ENCODE assay signal across 18 cellular contexts in the genomic region with DNA sequence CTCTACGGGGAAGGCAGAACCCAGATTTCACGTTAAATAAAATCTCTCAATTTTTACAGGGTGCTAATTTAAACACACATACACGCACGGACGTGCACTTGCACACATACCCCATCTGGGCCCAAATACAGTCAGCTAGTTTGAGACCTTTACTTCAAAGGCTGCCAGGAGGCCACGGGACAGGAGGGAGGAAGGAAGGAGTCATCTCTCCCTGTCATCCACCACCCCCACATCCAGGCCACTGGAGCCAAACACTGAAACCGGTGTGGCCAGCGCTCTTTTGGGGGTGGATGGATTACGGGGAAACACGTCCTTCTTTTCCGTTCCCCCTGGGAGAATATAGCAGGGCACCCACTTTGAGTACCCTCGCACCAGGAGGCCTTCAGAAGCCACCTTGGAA.
"Had no signal": no experiment of that assay in that cellular context is flagged by ENCODE, and none has a peak within 500 bp of the region (broad histone marks: within the 10 kb centered on the region; RNA-seq: fewer than 3 reads in every experiment).

No MANE protein-coding gene starts in this region.

- DNase-seq: activated CD4-positive, alpha-beta T cell treated with anti-CD3 and anti-CD28 coated beads, Interleukin-2, amount 10 ng/mL, durations not matched to agents 24 days and 14 days; activated CD4-positive, alpha-beta T cell treated with anti-CD3 and anti-CD28 coated beads, Interleukin-2, amount 50 U/mL, for 48 hours; activated CD4-positive, CD25-positive, alpha-beta regulatory T cell treated with anti-CD3 and anti-CD28 coated beads, Interleukin-2, amount 50 U/mL, for 72 hours; activated CD8-positive, alpha-beta memory T cell treated with anti-CD3 and anti-CD28 coated beads for 24 hours; activated effector memory CD4-positive, alpha-beta T cell treated with anti-CD3 and anti-CD28 coated beads, Interleukin-2, amount 50 U/mL, for 16 hours; activated naive CD4-positive, alpha-beta T cell treated with Interleukin-2 at 50 U/mL for 16 hours; activated naive CD8-positive, alpha-beta T cell treated with anti-CD3 and anti-CD28 coated beads, Interleukin-2, amount 50 U/mL, for 24 hours; activated T-cell treated with anti-CD3 and anti-CD28 coated beads, Interleukin-2, amount 50 U/mL, for 4 hours; Karpas-422; MM.1S; NCI-H1105; NCI-H1436; NCI-H187; NCI-H2081 treated with DMSO at 0.1 percent for 48 hours; NCI-H446 had no signal

- H3K9me3 Mint-ChIP-seq: activated CD4-positive, alpha-beta T cell treated with anti-CD3 and anti-CD28 coated beads, Interleukin-2, amount 10 ng/mL, durations not matched to agents 24 days and 14 days; activated naive CD4-positive, alpha-beta T cell treated with anti-CD3 and anti-CD28 coated beads, Interleukin-2, amount 50 U/mL, for 72 hours had no signal

- ATAC-seq: activated naive CD4-positive, alpha-beta T cell treated with anti-CD3 and anti-CD28 coated beads, Interleukin-2, amount 50 U/mL, for 72 hours; activated naive CD8-positive, alpha-beta T cell treated with anti-CD3 and anti-CD28 coated beads, Interleukin-2, amount 50 U/mL, for 24 hours; activated T-cell treated with anti-CD3 and anti-CD28 coated beads, Interleukin-2, amount 50 U/mL, for 4 hours had no signal

- H3K27ac Mint-ChIP-seq: activated CD4-positive, alpha-beta T cell treated with anti-CD3 and anti-CD28 coated beads, Interleukin-2, amount 10 ng/mL, durations not matched to agents 24 days and 14 days; activated naive CD4-positive, alpha-beta T cell treated with anti-CD3 and anti-CD28 coated beads, Interleukin-2, amount 50 U/mL, for 72 hours; activated naive CD8-positive, alpha-beta T cell treated with anti-CD3 and anti-CD28 coated beads, Interleukin-2, amount 50 U/mL, for 24 hours; T-helper 1 cell treated with Interleukin-12 subunit alpha and Interleukin-12 subunit beta and Interleukin-4 antibody, amounts not matched to agents 30 μg/mL and 1 μg/mL, for 36 hours; WTC11 had no signal

- H3K36me3 Mint-ChIP-seq: WTC11 had no signal

- H3K4me3 Mint-ChIP-seq: activated CD4-positive, alpha-beta T cell treated with anti-CD3 and anti-CD28 coated beads, Interleukin-2, amount 10 ng/mL, durations not matched to agents 24 days and 14 days; activated T-cell treated with anti-CD3 and anti-CD28 coated beads, Interleukin-2, amount 50 U/mL, for 4 hours; T-helper 1 cell treated with Interleukin-12 subunit alpha and Interleukin-12 subunit beta and Interleukin-4 antibody, amounts not matched to agents 30 μg/mL and 1 μg/mL, for 36 hours had no signal
